ENCODE assay signal across 1 cellular context in the genomic region with DNA sequence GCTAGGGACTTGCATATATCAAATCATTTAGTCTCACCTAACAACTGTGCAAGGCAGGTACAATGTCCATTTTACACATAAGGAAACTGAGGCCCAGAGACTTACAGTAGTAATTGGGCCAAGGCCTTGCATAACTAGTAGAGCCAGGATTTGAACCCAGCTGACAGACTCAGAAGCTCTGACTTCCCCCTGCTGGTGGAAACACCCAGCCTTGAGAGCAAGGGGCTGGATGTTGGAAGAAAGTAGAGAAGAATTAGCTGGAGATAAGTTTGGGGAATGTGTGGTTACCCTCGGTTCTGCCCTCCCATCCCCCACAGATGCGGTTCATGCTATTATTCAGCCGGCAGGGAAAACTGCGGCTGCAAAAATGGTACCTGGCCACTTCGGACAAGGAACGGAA.
TF ChIP-seq lines count a peak whose summit lies in the region.

No MANE protein-coding gene starts in this region.

TF ChIP-seq in endothelial cell of umbilical vein, 7 proteins besides CTCF, POLR2A, EP300 and RAD21:
- TF ChIP-seq MYC (IDR thresholded peaks at IDR 0.05; ENCODE audit: low read depth, low read length): no peak
- TF ChIP-seq JUN (IDR thresholded peaks at IDR 0.05; ENCODE audit: borderline replicate concordance, insufficient read depth, insufficient read length, low read depth): no peak
- TF ChIP-seq POLR2AphosphoS5 (IDR thresholded peaks at IDR 0.05; ENCODE audit: insufficient read depth, low read depth, low read length): no peak
- TF ChIP-seq, protein P1, sequence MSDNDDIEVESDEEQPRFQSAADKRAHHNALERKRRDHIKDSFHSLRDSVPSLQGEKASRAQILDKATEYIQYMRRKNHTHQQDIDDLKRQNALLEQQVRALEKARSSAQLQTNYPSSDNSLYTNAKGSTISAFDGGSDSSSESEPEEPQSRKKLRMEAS (IDR thresholded peaks at IDR 0.05; ENCODE audit: insufficient read depth, insufficient read length): no peak
- TF ChIP-seq FOS (IDR thresholded peaks at IDR 0.05; ENCODE audit: borderline replicate concordance, insufficient read depth, low read length): no peak
- TF ChIP-seq EZH2 (IDR thresholded peaks at IDR 0.05; ENCODE audit: borderline replicate concordance, low read depth, low read length, severe bottlenecking): no peak
- no peak for TF ChIP-seq GATA2 (IDR thresholded peaks at IDR 0.05; ENCODE audit: insufficient read depth, insufficient read length, low read depth, low read length)
